1 cellular context compared by ENCODE assay signal in the genomic region with DNA sequence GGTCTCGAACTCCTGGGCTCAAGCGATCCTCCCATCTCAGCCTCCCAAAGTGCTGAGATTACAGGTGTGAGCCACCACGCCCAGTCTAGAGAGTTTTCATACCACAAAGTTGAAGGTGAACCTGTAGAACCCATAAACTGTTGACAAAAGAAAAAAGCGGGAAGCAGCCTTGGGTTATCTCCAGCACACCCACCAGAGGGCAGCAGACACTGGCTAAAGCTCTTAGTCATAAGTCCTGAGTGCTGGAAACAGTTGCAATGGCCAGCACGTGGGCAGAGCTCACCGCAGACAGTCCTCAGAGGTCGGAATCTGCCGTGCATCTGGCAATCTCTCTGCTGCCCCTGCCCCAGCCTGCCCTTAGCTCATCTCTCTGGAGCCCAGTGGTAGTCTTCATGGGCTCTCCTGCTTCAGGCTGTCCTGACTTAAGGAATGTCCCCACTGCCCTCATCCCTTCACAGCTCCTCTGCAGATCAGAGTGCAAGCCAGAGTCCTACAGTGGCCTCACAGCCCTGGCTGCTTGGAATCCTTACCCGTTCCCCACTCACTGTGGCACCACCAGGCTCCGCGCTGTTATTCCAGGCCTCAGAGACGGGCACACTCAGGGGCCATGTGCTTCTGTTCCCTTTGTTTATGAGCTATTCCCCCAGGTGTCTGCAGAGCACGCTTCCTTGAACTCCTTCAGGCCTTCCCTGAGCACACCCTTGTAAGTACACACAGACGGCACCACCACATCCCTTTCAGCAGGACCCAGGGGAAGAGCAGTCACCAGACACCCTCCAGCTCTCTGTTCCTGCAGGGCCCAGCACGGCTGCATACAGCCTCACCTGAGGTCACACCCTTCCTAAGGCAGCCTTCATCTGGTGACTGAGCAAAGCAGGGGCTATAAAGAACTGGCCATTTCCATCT.
A peak's percentile ranks its signal among the peaks of the same experiment; 100 is the strongest.
TF ChIP-seq lines count a peak whose summit lies in the region.

No MANE protein-coding gene starts in this region.

TF ChIP-seq in K562, 482 proteins besides CTCF, POLR2A, EP300 and RAD21 (continued from another document and continues in another):
- TF ChIP-seq HMGXB4 (CRISPR knock-in tag; IDR thresholded peaks at IDR 0.05) (0 out of 2 replicates have a peak, but pooled peaks have one; percentile 2), ZNF274 (IDR thresholded peaks at IDR 0.05; ENCODE audit: borderline replicate concordance, low read depth, low read length) (no peak), RBM17 (IDR thresholded peaks at IDR 0.05; ENCODE audit: borderline replicate concordance, low read depth, low read length) (no peak), KDM4B (IDR thresholded peaks at IDR 0.05; ENCODE audit: borderline replicate concordance in 2 of 2, low read depth in 1 of 2) (no peak), TAF9B (IDR thresholded peaks at IDR 0.05; ENCODE audit: partially characterized antibody) (no peak), ARID2 (IDR thresholded peaks at IDR 0.05) (peak; percentile 96), E2F3 (CRISPR knock-in tag; IDR thresholded peaks at IDR 0.05) (peak; percentile 93), RFX7 (CRISPR knock-in tag; IDR thresholded peaks at IDR 0.05) (no peak), GTF2A2 (tag; IDR thresholded peaks at IDR 0.05) (no peak), TARDBP (IDR thresholded peaks at IDR 0.05) (0 out of 2 replicates have a peak, but pooled peaks have one; percentile 28), PHTF2 (CRISPR knock-in tag; IDR thresholded peaks at IDR 0.05) (no peak), CBX8 (IDR thresholded peaks at IDR 0.05; ENCODE audit: borderline replicate concordance, extremely low read depth, low read depth, low read length, poor library complexity, severe bottlenecking) (no peak), ZNF764 (CRISPR knock-in tag; IDR thresholded peaks at IDR 0.05; ENCODE audit: low read depth) (no peak), ZNF592 (IDR thresholded peaks at IDR 0.05) (peak; percentile 98), FOXK1 (CRISPR knock-in tag; IDR thresholded peaks at IDR 0.05; ENCODE audit: borderline replicate concordance) (0 out of 2 replicates have a peak, but pooled peaks have one; percentile 45), ZNF431 (CRISPR knock-in tag; IDR thresholded peaks at IDR 0.05) (0 out of 2 replicates have a peak, but pooled peaks have one; percentile 21), ZNF232 (CRISPR knock-in tag; IDR thresholded peaks at IDR 0.05) (peak; percentile 65; the same call in 1 of the 2 replicates), ERF (CRISPR knock-in tag; IDR thresholded peaks at IDR 0.05) (0 out of 2 replicates have a peak, but pooled peaks have one; percentile 46), HNRNPLL (IDR thresholded peaks at IDR 0.05; ENCODE audit: low read depth, low read length, poor library complexity, severe bottlenecking) (no peak), ELF1 (tag; IDR thresholded peaks at IDR 0.05) (peak; percentile 45), NR2F6 (CRISPR knock-in tag; IDR thresholded peaks at IDR 0.05) (no peak), PCBP1 (IDR thresholded peaks at IDR 0.05; ENCODE audit: low read depth, low read length, poor library complexity, severe bottlenecking) (no peak), PYGO2 (tag; IDR thresholded peaks at IDR 0.05) (no peak), NFIX (CRISPR knock-in tag; IDR thresholded peaks at IDR 0.05; ENCODE audit: low read depth) (no peak), ZBTB33 (CRISPR knock-in tag; IDR thresholded peaks at IDR 0.05) (peak; percentile 93), ZKSCAN1 (IDR thresholded peaks at IDR 0.05; ENCODE audit: low read depth, low read length) (0 out of 2 replicates have a peak, but pooled peaks have one; percentile 18), BRCA1 (IDR thresholded peaks at IDR 0.05) (no peak), BRCA1 (CRISPR knock-in tag; IDR thresholded peaks at IDR 0.05) (no peak), POLR2AphosphoS5 (IDR thresholded peaks at IDR 0.05; ENCODE audit: control insufficient read depth, insufficient read depth, low read depth, low read length) (no peak), ZNF778 (CRISPR knock-in tag; IDR thresholded peaks at IDR 0.05) (no peak), CAMTA2 (CRISPR knock-in tag; conservative IDR thresholded peaks at IDR 0.05) (no peak), SOX6 (IDR thresholded peaks at IDR 0.05) (peak; percentile 71), NEUROD1 (IDR thresholded peaks at IDR 0.05; ENCODE audit: borderline replicate concordance, low read depth, low read length, partially characterized antibody) (peak; percentile 16), HMGN3 (IDR thresholded peaks at IDR 0.05; ENCODE audit: borderline replicate concordance, extremely low read depth, insufficient read length, low read depth, low read length) (no peak), ID3 (CRISPR knock-in tag; IDR thresholded peaks at IDR 0.05) (no peak), ID3 (tag; IDR thresholded peaks at IDR 0.05) (peak; percentile 90), ZNF324 (CRISPR knock-in tag; IDR thresholded peaks at IDR 0.05) (no peak)
- TF ChIP-seq, protein P1, sequence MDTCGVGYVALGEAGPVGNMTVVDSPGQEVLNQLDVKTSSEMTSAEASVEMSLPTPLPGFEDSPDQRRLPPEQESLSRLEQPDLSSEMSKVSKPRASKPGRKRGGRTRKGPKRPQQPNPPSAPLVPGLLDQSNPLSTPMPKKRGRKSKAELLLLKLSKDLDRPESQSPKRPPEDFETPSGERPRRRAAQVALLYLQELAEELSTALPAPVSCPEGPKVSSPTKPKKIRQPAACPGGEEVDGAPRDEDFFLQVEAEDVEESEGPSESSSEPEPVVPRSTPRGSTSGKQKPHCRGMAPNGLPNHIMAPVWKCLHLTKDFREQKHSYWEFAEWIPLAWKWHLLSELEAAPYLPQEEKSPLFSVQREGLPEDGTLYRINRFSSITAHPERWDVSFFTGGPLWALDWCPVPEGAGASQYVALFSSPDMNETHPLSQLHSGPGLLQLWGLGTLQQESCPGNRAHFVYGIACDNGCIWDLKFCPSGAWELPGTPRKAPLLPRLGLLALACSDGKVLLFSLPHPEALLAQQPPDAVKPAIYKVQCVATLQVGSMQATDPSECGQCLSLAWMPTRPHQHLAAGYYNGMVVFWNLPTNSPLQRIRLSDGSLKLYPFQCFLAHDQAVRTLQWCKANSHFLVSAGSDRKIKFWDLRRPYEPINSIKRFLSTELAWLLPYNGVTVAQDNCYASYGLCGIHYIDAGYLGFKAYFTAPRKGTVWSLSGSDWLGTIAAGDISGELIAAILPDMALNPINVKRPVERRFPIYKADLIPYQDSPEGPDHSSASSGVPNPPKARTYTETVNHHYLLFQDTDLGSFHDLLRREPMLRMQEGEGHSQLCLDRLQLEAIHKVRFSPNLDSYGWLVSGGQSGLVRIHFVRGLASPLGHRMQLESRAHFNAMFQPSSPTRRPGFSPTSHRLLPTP (IDR thresholded peaks at IDR 0.05; ENCODE audit: borderline replicate concordance, extremely low read depth, insufficient read length) = no peak
- TF ChIP-seq, protein P2, sequence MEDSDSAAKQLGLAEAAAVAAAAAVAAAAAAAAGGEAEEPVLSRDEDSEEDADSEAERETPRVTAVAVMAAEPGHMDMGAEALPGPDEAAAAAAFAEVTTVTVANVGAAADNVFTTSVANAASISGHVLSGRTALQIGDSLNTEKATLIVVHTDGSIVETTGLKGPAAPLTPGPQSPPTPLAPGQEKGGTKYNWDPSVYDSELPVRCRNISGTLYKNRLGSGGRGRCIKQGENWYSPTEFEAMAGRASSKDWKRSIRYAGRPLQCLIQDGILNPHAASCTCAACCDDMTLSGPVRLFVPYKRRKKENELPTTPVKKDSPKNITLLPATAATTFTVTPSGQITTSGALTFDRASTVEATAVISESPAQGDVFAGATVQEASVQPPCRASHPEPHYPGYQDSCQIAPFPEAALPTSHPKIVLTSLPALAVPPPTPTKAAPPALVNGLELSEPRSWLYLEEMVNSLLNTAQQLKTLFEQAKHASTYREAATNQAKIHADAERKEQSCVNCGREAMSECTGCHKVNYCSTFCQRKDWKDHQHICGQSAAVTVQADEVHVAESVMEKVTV (CRISPR knock-in tag; IDR thresholded peaks at IDR 0.05) = peak; percentile 97
- TF ChIP-seq, protein P3, sequence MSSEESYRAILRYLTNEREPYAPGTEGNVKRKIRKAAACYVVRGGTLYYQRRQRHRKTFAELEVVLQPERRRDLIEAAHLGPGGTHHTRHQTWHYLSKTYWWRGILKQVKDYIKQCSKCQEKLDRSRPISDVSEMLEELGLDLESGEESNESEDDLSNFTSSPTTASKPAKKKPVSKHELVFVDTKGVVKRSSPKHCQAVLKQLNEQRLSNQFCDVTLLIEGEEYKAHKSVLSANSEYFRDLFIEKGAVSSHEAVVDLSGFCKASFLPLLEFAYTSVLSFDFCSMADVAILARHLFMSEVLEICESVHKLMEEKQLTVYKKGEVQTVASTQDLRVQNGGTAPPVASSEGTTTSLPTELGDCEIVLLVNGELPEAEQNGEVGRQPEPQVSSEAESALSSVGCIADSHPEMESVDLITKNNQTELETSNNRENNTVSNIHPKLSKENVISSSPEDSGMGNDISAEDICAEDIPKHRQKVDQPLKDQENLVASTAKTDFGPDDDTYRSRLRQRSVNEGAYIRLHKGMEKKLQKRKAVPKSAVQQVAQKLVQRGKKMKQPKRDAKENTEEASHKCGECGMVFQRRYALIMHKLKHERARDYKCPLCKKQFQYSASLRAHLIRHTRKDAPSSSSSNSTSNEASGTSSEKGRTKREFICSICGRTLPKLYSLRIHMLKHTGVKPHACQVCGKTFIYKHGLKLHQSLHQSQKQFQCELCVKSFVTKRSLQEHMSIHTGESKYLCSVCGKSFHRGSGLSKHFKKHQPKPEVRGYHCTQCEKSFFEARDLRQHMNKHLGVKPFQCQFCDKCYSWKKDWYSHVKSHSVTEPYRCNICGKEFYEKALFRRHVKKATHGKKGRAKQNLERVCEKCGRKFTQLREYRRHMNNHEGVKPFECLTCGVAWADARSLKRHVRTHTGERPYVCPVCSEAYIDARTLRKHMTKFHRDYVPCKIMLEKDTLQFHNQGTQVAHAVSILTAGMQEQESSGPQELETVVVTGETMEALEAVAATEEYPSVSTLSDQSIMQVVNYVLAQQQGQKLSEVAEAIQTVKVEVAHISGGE (CRISPR knock-in tag; IDR thresholded peaks at IDR 0.05) = no peak; a peak in 1 of 6 replicates
